8 cellular contexts compared by ENCODE assay signal in genomic region chr21:42337830-42338729, GRCh38. TPM values are rescaled to one million over a fixed set of nuclear protein-coding genes. Genes with fewer than 3 reads are reported as not detected.
DNase-seq lines count a peak whose midpoint lies in the region; ATAC-seq, FAIRE-seq and TF ChIP-seq lines count a peak whose summit lies in the region.

No MANE protein-coding gene starts in this region.

- no peaks in the 10 kb centered on the region for H4K20me1 ChIP-seq in Loucy (ENCODE audit: insufficient read depth, low read length, poor library complexity, severe bottlenecking)

- no peak for TF ChIP-seq POLR2A in gastroesophageal sphincter (IDR thresholded peaks at IDR 0.05)
- no peak for TF ChIP-seq POLR2A in transverse colon (IDR thresholded peaks at IDR 0.05)

- H3F3A ChIP-seq in Loucy (ENCODE audit: low read depth) = no peaks in the 10 kb centered on the region

- H3K79me2 ChIP-seq in Loucy (ENCODE audit: insufficient read depth, low read length) = no peaks in the 10 kb centered on the region

- H3K4me2 ChIP-seq in Loucy (ENCODE audit: low read depth, low read length, poor library complexity, severe bottlenecking) = no peak overlapping the region

- H3K9ac ChIP-seq in Loucy (ENCODE audit: low read depth, low read length, poor library complexity, severe bottlenecking) = peak overlapping the region; percentile 41

- no peaks in the 10 kb centered on the region for H3K9me2 ChIP-seq in Loucy (replicated peaks; ENCODE audit: low read depth, low read length)

- intact Hi-C loops in pancreas (cut with DNase I) (loop anchor here in 1 of 3 donors (10.0 kb wide), 1 partner anchor 107 kb away; no protein-coding TSS in a partner anchor), transverse colon (cut with DNase I; ENCODE audit: low total_unique reads) (no loop called here)

- peak overlapping the region; percentile 41; the same call in 1 of the 2 replicates for H2AFZ ChIP-seq in Loucy (ENCODE audit: low read length)

- FAIRE-seq in pancreas (lab: Jason Lieb, UNC) = no peak

- H3K9me3 ChIP-seq in Loucy (ENCODE audit: insufficient read depth, low read depth, low read length) (no peaks in the 10 kb centered on the region), RWPE2 (ENCODE audit: severe bottlenecking) (no peaks in the 10 kb centered on the region), gastroesophageal sphincter (no peaks in the 10 kb centered on the region), pancreas (no peaks in the 10 kb centered on the region), transverse colon (no peaks in the 10 kb centered on the region)

- 13 to 36% methylated on average over 8 of the region's 23 CpGs for WGBS in gastroesophageal sphincter (ENCODE audit: low coverage in 1 of 2), 2 donors
- 36 to 42% methylated on average over 23 of the region's 23 CpGs for WGBS in pancreas, 2 donors
- 44 to 45% methylated on average over 3 to 21 of the region's 23 CpGs for WGBS in transverse colon (ENCODE audit: low coverage in 1 of 2), 2 donors

- H3K27me3 ChIP-seq in Loucy (ENCODE audit: insufficient read depth, low read length, poor library complexity, severe bottlenecking) (no peaks in the 10 kb centered on the region), RWPE2 (ENCODE audit: insufficient read depth, poor library complexity, severe bottlenecking) (peaks cover 2% of the 10 kb centered on the region), gastroesophageal sphincter (peaks cover 29% of the 10 kb centered on the region), pancreas (no peaks in the 10 kb centered on the region), transverse colon (peaks cover 6% of the 10 kb centered on the region)

- no peak; the same call in 2 of the 3 replicates for ATAC-seq in RWPE2 (ENCODE audit: low read depth)
- ATAC-seq in gastroesophageal sphincter = peak; percentile 73
- peak; percentile 85 to 97 (median 95) for ATAC-seq in pancreas
- ATAC-seq in GM18873 (IDR thresholded peaks at IDR 0.05; ENCODE audit: low FRiP score, unreplicated experiment) = no peak

- no peak overlapping the region for H3K27ac ChIP-seq in RWPE2 (ENCODE audit: poor library complexity, severe bottlenecking)
- peak overlapping the region in 1 of 4 donors; percentile 31 for H3K27ac ChIP-seq in gastroesophageal sphincter
- H3K27ac ChIP-seq in pancreas = peak overlapping the region in 3 of 4 donors; percentile 48 to 53 (median 48)
- H3K27ac ChIP-seq in transverse colon = peak overlapping the region in 1 of 4 donors; percentile 17

- H3K4me3 ChIP-seq in Loucy (ENCODE audit: low read length, poor library complexity, severe bottlenecking) (no peak overlapping the region), RWPE2 (ENCODE audit: severe bottlenecking) (no peak overlapping the region), gastroesophageal sphincter (no peak overlapping the region), pancreas (no peak overlapping the region), transverse colon (no peak overlapping the region)

- H3K4me1 ChIP-seq in Loucy (ENCODE audit: insufficient read depth, low read length, poor library complexity, severe bottlenecking) = peaks cover 11% of the 10 kb centered on the region
- H3K4me1 ChIP-seq in RWPE2 (ENCODE audit: insufficient read depth, poor library complexity, severe bottlenecking) = no peaks in the 10 kb centered on the region
- peaks cover 0 to 13% (median 0%) of the 10 kb centered on the region in 3 donors for H3K4me1 ChIP-seq in gastroesophageal sphincter
- no peaks in the 10 kb centered on the region for H3K4me1 ChIP-seq in pancreas
- H3K4me1 ChIP-seq in transverse colon = peaks cover 0 to 16% (median 1%) of the 10 kb centered on the region in 4 donors

- no peaks in the 10 kb centered on the region for H3K36me3 ChIP-seq in Loucy (ENCODE audit: insufficient read depth, low read length)
- H3K36me3 ChIP-seq in RWPE2 (ENCODE audit: low read depth) = no peaks in the 10 kb centered on the region
- no peaks in the 10 kb centered on the region for H3K36me3 ChIP-seq in gastroesophageal sphincter
- no peaks in the 10 kb centered on the region for H3K36me3 ChIP-seq in pancreas
- H3K36me3 ChIP-seq in transverse colon = no peaks in the 10 kb centered on the region

- DNase-seq in DMS 273 treated with DMSO at 0.1 percent for 48 hours (lab: John Stamatoyannopoulos, UW) (peak; percentile 9), RWPE2 (ENCODE audit: low spot score) (no peak), pancreas (peak in 5 of 6 donors; percentile 57 to 80 (median 67)), transverse colon (peak; percentile 88)
- DNase-seq in activated effector memory CD4-positive, alpha-beta T cell treated with Interleukin-2 at 50 U/mL for 16 hours = peak; percentile 71

- TF ChIP-seq EP300 in gastroesophageal sphincter (IDR thresholded peaks at IDR 0.05) (no peak), transverse colon (IDR thresholded peaks at IDR 0.05; ENCODE audit: low read depth) (no peak)

- TF ChIP-seq CTCF in Loucy (conservative IDR thresholded peaks at IDR 0.05; ENCODE audit: low read length) (peak; percentile 87), RWPE2 (IDR thresholded peaks at IDR 0.05; ENCODE audit: poor library complexity, severe bottlenecking) (peak; percentile 36), gastroesophageal sphincter (IDR thresholded peaks at IDR 0.05) (peak in 3 of 4 experiments; percentile 49 to 75 (median 60)), pancreas (IDR thresholded peaks at IDR 0.05) (peak; percentile 22 to 48 (median 38)), transverse colon (IDR thresholded peaks at IDR 0.05) (peak; percentile 58 to 89 (median 70))

- in situ Hi-C loops in transverse colon (cut with MboI; ENCODE audit: low pct_ligation_motif_present in 1 of 4, low pct_unique_long_range_greater_than_20kb in 1 of 4, low sequenced_read_pairs in 3 of 4) = no loop called here

RNA-seq across cellular contexts. Expression of gene TFF2, which starts 12.7 kb away (rescaled TPM):
- total RNA-seq in gastroesophageal sphincter (not detected), pancreas (10 to 100 TPM in 1 of 6 donors, 1 to 10 TPM in 4, under 1 TPM in 1; 0.28 to 11.3 (median 1.5) TPM), transverse colon (under 1 TPM in 1 of 4 donors, not detected in 3; 0.68 TPM)
- 10 to 100 TPM in 1 of 2 donors, 1 to 10 TPM in 1; 1.8 to 19.6 TPM for polyA plus RNA-seq in pancreas

RNA-seq across cellular contexts. Expression of gene TFF3, which starts 22.9 kb away (rescaled TPM):
- total RNA-seq in gastroesophageal sphincter = 10 to 100 TPM in 2 of 4 donors, 1 to 10 TPM in 2; 6.4 to 18.2 (median 10.5) TPM
- total RNA-seq in pancreas = 10 to 100 TPM in 4 of 6 donors, 1 to 10 TPM in 2; 5.9 to 19.9 (median 10.6) TPM
- polyA plus RNA-seq in pancreas = 10 to 100 TPM; 16.5 to 51.9 TPM
- total RNA-seq in transverse colon = 1,000 to 10,000 TPM in 1 of 4 donors, 100 to 1,000 TPM in 3; 164 to 2,581 (median 367) TPM

RNA-seq across cellular contexts. Expression of gene TFF1, which starts 28.3 kb away (rescaled TPM):
- total RNA-seq in gastroesophageal sphincter (not detected), pancreas (10 to 100 TPM in 1 of 6 donors, 1 to 10 TPM in 3, under 1 TPM in 1, not detected in 1; 0.93 to 40.6 (median 2.9) TPM), transverse colon (10 to 100 TPM in 2 of 4 donors, 1 to 10 TPM in 1, not detected in 1; 8.6 to 45.3 (median 25.8) TPM)
- 10 to 100 TPM in 1 of 2 donors, under 1 TPM in 1; 0.80 to 10.4 TPM for polyA plus RNA-seq in pancreas

RNA-seq across cellular contexts. Expression of gene TMPRSS3, which starts 57.8 kb away (rescaled TPM):
- total RNA-seq in gastroesophageal sphincter (under 1 TPM in 1 of 4 donors, not detected in 3; 0.52 TPM), pancreas (10 to 100 TPM in 2 of 6 donors, 1 to 10 TPM in 4; 3.1 to 11.6 (median 7.9) TPM), transverse colon (1 to 10 TPM in 1 of 4 donors, under 1 TPM in 1, not detected in 2; 0.68 to 1.3 TPM)
- 10 to 100 TPM in 1 of 2 donors, 1 to 10 TPM in 1; 6.7 to 10.9 TPM for polyA plus RNA-seq in pancreas

Comparison
In these comparisons a context has a peak if more than half of its experiments do, and no peak if none do; other contexts are left out.
1. CTCF ChIP-seq: peak in every context shown above with its lines; median percentile 87 in Loucy; 70 in transverse colon; 60 in gastroesophageal sphincter; 38 in pancreas; 36 in RWPE2.
2. ATAC-seq: peak in gastroesophageal sphincter (single experiment) and pancreas (4 of 4); none in RWPE2 (single experiment) and GM18873 (single experiment).
3. RNA of gene TFF3, which starts 22.9 kb away (total RNA-seq): 164 to 2,581 TPM in transverse colon; 6.4 to 18.2 TPM in gastroesophageal sphincter and 5.9 to 19.9 TPM in pancreas; every median in the first group is over 4 times any median in the second.